Comparison of ENCODE assay signal across 8 cellular contexts in genomic region chr10:34814228-34815173, GRCh38. TPM values are rescaled to one million over a fixed set of nuclear protein-coding genes. Genes with fewer than 3 reads are reported as not detected.
DNase-seq lines count a peak whose midpoint lies in the region; ATAC-seq lines count a peak whose summit lies in the region.

No MANE protein-coding gene starts in this region.

- peaks cover 61% of the 10 kb centered on the region for H3K27me3 Mint-ChIP-seq in activated T-cell treated with anti-CD3 and anti-CD28 coated beads, Interleukin-2, amount 50 U/mL, for 4 hours (ENCODE audit: low read depth)
- H3K27me3 Mint-ChIP-seq in activated T-helper 2 cell treated with anti-CD3 and anti-CD28 coated beads, Interferon-gamma antibody, Interleukin-2, Interleukin-4, amounts not matched to agents 10 μg/mL and 5 μg/mL and 100 μg/mL, durations not matched to agents 14 hours and 24 hours and 36 hours (ENCODE audit: low read depth), result peaks cover 67% of the 10 kb centered on the region

- intact Hi-C loops in activated T-helper 2 cell treated with anti-CD3 and anti-CD28 coated beads, Interferon-gamma antibody, Interleukin-2, Interleukin-4, amounts not matched to agents 10 μg/mL and 5 μg/mL and 100 μg/mL, durations not matched to agents 14 hours and 24 hours and 36 hours (cut with micrococcal nuclease), result no loop called here
- intact Hi-C loops in left cardiac atrium (cut with DNase I), result loop anchor here (5.0 to 10.0 kb wide), 3 partner anchors 90 to 150 kb away; no protein-coding TSS in a partner anchor

- ATAC-seq in activated T-cell treated with anti-CD3 and anti-CD28 coated beads, Interleukin-2, amount 50 U/mL, for 4 hours, result peak; percentile 30 to 31
- ATAC-seq in HG03460 (IDR thresholded peaks at IDR 0.05; ENCODE audit: unreplicated experiment) (peak; percentile 30), left cardiac atrium (peak; percentile 57 to 59), GM18858 (IDR thresholded peaks at IDR 0.05; ENCODE audit: unreplicated experiment) (no peak)

- H3K27me3 ChIP-seq in rectal smooth muscle tissue (ENCODE audit: control insufficient read depth, insufficient read depth, low read length), result no peaks in the 10 kb centered on the region

- H3K9ac ChIP-seq in rectal smooth muscle tissue (ENCODE audit: low read length), result peak overlapping the region; percentile 19

- peak overlapping the region; percentile 58 for H3K4me3 Mint-ChIP-seq in activated T-cell treated with anti-CD3 and anti-CD28 coated beads, Interleukin-2, amount 50 U/mL, for 4 hours
- peak overlapping the region; percentile 49 for H3K4me3 Mint-ChIP-seq in activated T-helper 2 cell treated with anti-CD3 and anti-CD28 coated beads, Interferon-gamma antibody, Interleukin-2, Interleukin-4, amounts not matched to agents 10 μg/mL and 5 μg/mL and 100 μg/mL, durations not matched to agents 14 hours and 24 hours and 36 hours (ENCODE audit: low read depth)

- peaks cover 15% of the 10 kb centered on the region for H3K4me1 ChIP-seq in rectal smooth muscle tissue (ENCODE audit: control insufficient read depth, insufficient read depth, low read length)

- H3K4me1 Mint-ChIP-seq in activated T-cell treated with anti-CD3 and anti-CD28 coated beads, Interleukin-2, amount 50 U/mL, for 4 hours (ENCODE audit: low read depth), result peaks cover 13% of the 10 kb centered on the region
- H3K4me1 Mint-ChIP-seq in activated T-helper 2 cell treated with anti-CD3 and anti-CD28 coated beads, Interferon-gamma antibody, Interleukin-2, Interleukin-4, amounts not matched to agents 10 μg/mL and 5 μg/mL and 100 μg/mL, durations not matched to agents 14 hours and 24 hours and 36 hours (ENCODE audit: low read depth), result peaks cover 7% of the 10 kb centered on the region

- no peaks in the 10 kb centered on the region for H3K36me3 ChIP-seq in rectal smooth muscle tissue (ENCODE audit: control insufficient read depth, insufficient read depth, low read length)

- no peak overlapping the region for H3K27ac Mint-ChIP-seq in activated T-helper 2 cell treated with anti-CD3 and anti-CD28 coated beads, Interferon-gamma antibody, Interleukin-2, Interleukin-4, amounts not matched to agents 10 μg/mL and 5 μg/mL and 100 μg/mL, durations not matched to agents 14 hours and 24 hours and 36 hours

- peak overlapping the region; percentile 87 for H3K27ac ChIP-seq in rectal smooth muscle tissue (ENCODE audit: low read depth, low read length)

- no peaks in the 10 kb centered on the region for H3K9me3 Mint-ChIP-seq in activated T-cell treated with anti-CD3 and anti-CD28 coated beads, Interleukin-2, amount 50 U/mL, for 4 hours
- H3K9me3 Mint-ChIP-seq in activated T-helper 2 cell treated with anti-CD3 and anti-CD28 coated beads, Interferon-gamma antibody, Interleukin-2, Interleukin-4, amounts not matched to agents 10 μg/mL and 5 μg/mL and 100 μg/mL, durations not matched to agents 14 hours and 24 hours and 36 hours, result no peaks in the 10 kb centered on the region

- H3K36me3 Mint-ChIP-seq in activated T-cell treated with anti-CD3 and anti-CD28 coated beads, Interleukin-2, amount 50 U/mL, for 4 hours (ENCODE audit: insufficient read depth), result no peaks in the 10 kb centered on the region
- H3K36me3 Mint-ChIP-seq in activated T-helper 2 cell treated with anti-CD3 and anti-CD28 coated beads, Interferon-gamma antibody, Interleukin-2, Interleukin-4, amounts not matched to agents 10 μg/mL and 5 μg/mL and 100 μg/mL, durations not matched to agents 14 hours and 24 hours and 36 hours (ENCODE audit: low read depth), result no peaks in the 10 kb centered on the region

- no peak for DNase-seq in activated T-cell treated with anti-CD3 and anti-CD28 coated beads, Interleukin-2, amount 50 U/mL, for 4 hours
- no peak for DNase-seq in activated T-cell treated with anti-CD3 and anti-CD28 coated beads, Interleukin-2, amount 50 U/mL, for 1 hour
- DNase-seq in activated T-helper 2 cell treated with anti-CD3 and anti-CD28 coated beads, Interferon-gamma antibody, Interleukin-2, Interleukin-4, amounts not matched to agents 10 μg/mL and 5 μg/mL and 100 μg/mL, durations not matched to agents 14 hours and 24 hours and 36 hours (ENCODE audit: low spot score), result no peak
- DNase-seq in left cardiac atrium (peak; percentile 44), SW 1271 (lab: John Stamatoyannopoulos, UW) (no peak)

- H3K4me3 ChIP-seq in rectal smooth muscle tissue (ENCODE audit: low read length), result peak overlapping the region; percentile 75

RNA-seq across cellular contexts. Expression of gene PARD3, which starts 0.6 kb away (rescaled TPM):
- under 1 TPM; 0.35 to 0.53 (median 0.37) TPM for total RNA-seq in activated T-cell treated with anti-CD3 and anti-CD28 coated beads, Interleukin-2, amount 50 U/mL, for 4 hours
- total RNA-seq in activated T-helper 2 cell treated with anti-CD3 and anti-CD28 coated beads, Interferon-gamma antibody, Interleukin-2, Interleukin-4, amounts not matched to agents 10 μg/mL and 5 μg/mL and 100 μg/mL, durations not matched to agents 14 hours and 24 hours and 36 hours, result 1.4 and 2.0 TPM in 2 replicates
- total RNA-seq in left cardiac atrium, result 10 to 100 TPM; 23.1 to 29.7 TPM
